Comparison of ENCODE assay signal across 21 cellular contexts in genomic region chrX:106716463-106716862, GRCh38. TPM values are rescaled to one million over a fixed set of nuclear protein-coding genes. Genes with fewer than 3 reads are reported as not detected.
"Had no signal": no experiment of that assay in that cellular context is flagged by ENCODE, and none has a peak within 500 bp of the region (broad histone marks: within the 10 kb centered on the region; RNA-seq: fewer than 3 reads in every experiment).

No MANE protein-coding gene starts in this region.

- H3K4me1 Mint-ChIP-seq: memory B cell; mesothelial cell of epicardium; stimulated activated naive B cell treated with anti-CD40 and anti-IgM and Interleukin-4, amounts not matched to agents 10 μg/mL and 1 μg/mL and 100 μg/mL, for 72 hours; stimulated activated naive CD8-positive, alpha-beta T cell treated with anti-CD3 and anti-CD28 coated beads, Interleukin-15, amount 100 ng/mL, for 72 hours had no signal

- H3K9me3 Mint-ChIP-seq: memory B cell; natural killer cell treated with Interleukin-12 subunit alpha and Interleukin-12 subunit beta and Interleukin-15 and Interleukin-18, amount 100 ng/mL, for 72 hours; stimulated activated naive B cell treated with anti-CD40 and anti-IgM and Interleukin-4, amounts not matched to agents 10 μg/mL and 1 μg/mL and 100 μg/mL, for 72 hours; stimulated activated naive CD8-positive, alpha-beta T cell treated with anti-CD3 and anti-CD28 coated beads, Interleukin-15, amount 100 ng/mL, for 72 hours had no signal

- H3K27me3 ChIP-seq: testis had no signal

- DNase-seq: cortex of kidney; dorsolateral prefrontal cortex; effector CD8-positive, alpha-beta T cell; foreskin melanocyte; head of caudate nucleus; hippocampal formation; left ventricle myocardium inferior; lower lobe of right lung; occipital lobe; pancreas; stimulated activated CD4-positive, alpha-beta T cell treated with anti-CD3 and anti-CD28 coated beads, Interleukin-2, amount 100 ng/mL, for 24 hours; stimulated activated CD4-positive, alpha-beta T cell treated with anti-CD3 and anti-CD28 coated beads, Interleukin-4, amount 100 ng/mL, for 4 hours; stimulated activated naive B cell treated with anti-CD40 and anti-IgM and Interleukin-4, amounts not matched to agents 10 μg/mL and 1 μg/mL and 100 μg/mL, for 72 hours; stimulated activated naive CD8-positive, alpha-beta T cell treated with anti-CD3 and anti-CD28 coated beads, Interleukin-15, amount 100 ng/mL, for 72 hours; testis had no signal

- H3K4me3 Mint-ChIP-seq: memory B cell; mesothelial cell of epicardium; natural killer cell treated with Interleukin-12 subunit alpha and Interleukin-12 subunit beta and Interleukin-15 and Interleukin-18, amount 100 ng/mL, for 72 hours; stimulated activated naive B cell treated with anti-CD40 and anti-IgM and Interleukin-4, amounts not matched to agents 10 μg/mL and 1 μg/mL and 100 μg/mL, for 72 hours; stimulated activated naive CD8-positive, alpha-beta T cell treated with anti-CD3 and anti-CD28 coated beads, Interleukin-15, amount 100 ng/mL, for 72 hours had no signal

- H3K4me3 ChIP-seq: dorsolateral prefrontal cortex, left ventricle myocardium inferior, lower lobe of right lung, pancreas, prostate gland, testis, tibial nerve had no signal

- H3K27ac Mint-ChIP-seq: memory B cell; mesothelial cell of epicardium; natural killer cell treated with Interleukin-12 subunit alpha and Interleukin-12 subunit beta and Interleukin-15 and Interleukin-18, amount 100 ng/mL, for 72 hours; stimulated activated naive B cell treated with anti-CD40 and anti-IgM and Interleukin-4, amounts not matched to agents 10 μg/mL and 1 μg/mL and 100 μg/mL, for 72 hours; stimulated activated naive CD8-positive, alpha-beta T cell treated with anti-CD3 and anti-CD28 coated beads, Interleukin-15, amount 100 ng/mL, for 72 hours had no signal

- H3K27ac ChIP-seq: dorsolateral prefrontal cortex, left ventricle myocardium inferior, lower lobe of right lung, pancreas, prostate gland, testis, tibial nerve had no signal

- H3K36me3 Mint-ChIP-seq: memory B cell; mesothelial cell of epicardium; natural killer cell treated with Interleukin-12 subunit alpha and Interleukin-12 subunit beta and Interleukin-15 and Interleukin-18, amount 100 ng/mL, for 72 hours; stimulated activated naive B cell treated with anti-CD40 and anti-IgM and Interleukin-4, amounts not matched to agents 10 μg/mL and 1 μg/mL and 100 μg/mL, for 72 hours had no signal

- H3K9me3 ChIP-seq: left ventricle myocardium inferior, lower lobe of right lung, pancreas, prostate gland, testis, tibial nerve had no signal

- H3K4me1 ChIP-seq: left ventricle myocardium inferior, lower lobe of right lung, prostate gland, testis, tibial nerve had no signal

- ATAC-seq: lower lobe of right lung; natural killer cell treated with Interleukin-12 subunit alpha and Interleukin-12 subunit beta and Interleukin-15 and Interleukin-18, amount 100 ng/mL, for 72 hours; sciatic nerve; stimulated activated naive B cell treated with anti-CD40 and anti-IgM and Interleukin-4, amounts not matched to agents 10 μg/mL and 1 μg/mL and 100 μg/mL, for 72 hours; stimulated activated naive CD8-positive, alpha-beta T cell treated with anti-CD3 and anti-CD28 coated beads, Interleukin-15, amount 100 ng/mL, for 72 hours had no signal

- H3K36me3 ChIP-seq: left ventricle myocardium inferior, lower lobe of right lung, pancreas, prostate gland, tibial nerve had no signal

- H3K27me3 Mint-ChIP-seq: stimulated activated naive B cell treated with anti-CD40 and anti-IgM and Interleukin-4, amounts not matched to agents 10 μg/mL and 1 μg/mL and 100 μg/mL, for 72 hours had no signal

RNA-seq across cellular contexts. Expression of gene RNF128, which starts 10.0 kb away (rescaled TPM):
- total RNA-seq: natural killer cell treated with Interleukin-12 subunit alpha and Interleukin-12 subunit beta and Interleukin-15 and Interleukin-18, amount 100 ng/mL, for 72 hours had no signal
